ENCODE assay signal across 26 cellular contexts in genomic region chr6:117627533-117627932, GRCh38. TPM values are rescaled to one million over a fixed set of nuclear protein-coding genes. Genes with fewer than 3 reads are reported as not detected.
A peak's percentile ranks its signal among the peaks of the same experiment; 100 is the strongest.
DNase-seq lines count a peak whose midpoint lies in the region; ATAC-seq, FAIRE-seq and TF ChIP-seq lines count a peak whose summit lies in the region.
"Had no signal": no experiment of that assay in that cellular context is flagged by ENCODE, and none has a peak within 500 bp of the region (broad histone marks: within the 10 kb centered on the region; RNA-seq: fewer than 3 reads in every experiment).

No MANE protein-coding gene starts in this region.

- H3K27me3 ChIP-seq in endodermal cell (ENCODE audit: control insufficient read depth, insufficient read depth, low read length, poor library complexity, severe bottlenecking) (no peaks in the 10 kb centered on the region), body of pancreas (no peaks in the 10 kb centered on the region)
- H3K27me3 ChIP-seq: BE2C, BLaER1 had no signal

- H3K36me3 ChIP-seq in HEK293 (ENCODE audit: control insufficient read depth in 2 of 2, insufficient read depth in 1 of 2, low read length in 2 of 2) (no peaks in the 10 kb centered on the region), OCI-LY7 (ENCODE audit: insufficient read depth, low read length) (no peaks in the 10 kb centered on the region), endodermal cell (ENCODE audit: control insufficient read depth, insufficient read depth, low read length) (peaks cover 3% of the 10 kb centered on the region), body of pancreas (replicated peaks in 1 of 2; ENCODE audit: insufficient read depth in 1 of 2, low read depth in 2 of 2) (no peaks in the 10 kb centered on the region)
- H3K36me3 ChIP-seq: BE2C, BLaER1 had no signal

- H2AFZ ChIP-seq in OCI-LY7 (ENCODE audit: low read length): no peak overlapping the region

- no peak for TF ChIP-seq POLR2A in body of pancreas (IDR thresholded peaks at IDR 0.05)

- POLR2A ChIA-PET in HEK293 (lab: Yijun Ruan, JAX): no interaction called here
- POLR2A ChIA-PET in OCI-LY7 (lab: Charles Lee): no interaction called here

- H3K9me2 ChIP-seq in OCI-LY7 (ENCODE audit: insufficient read depth, low read length): no peaks in the 10 kb centered on the region; the same call in 1 of the 2 replicates

- H3K27ac ChIP-seq in HEK293 (ENCODE audit: extremely low read depth, low read depth, low read length) (no peak overlapping the region), OCI-LY7 (ENCODE audit: low read depth, low read length, poor library complexity, severe bottlenecking) (no peak overlapping the region), endodermal cell (ENCODE audit: low read depth, low read length) (no peak overlapping the region), body of pancreas (no peak overlapping the region)
- H3K27ac ChIP-seq: BLaER1 had no signal

- no peaks in the 10 kb centered on the region for H3K9me3 ChIP-seq in HEK293 (ENCODE audit: control insufficient read depth, insufficient read depth, low read depth, low read length)
- H3K9me3 ChIP-seq in OCI-LY7 (ENCODE audit: low read length): peaks cover 44% of the 10 kb centered on the region
- H3K9me3 ChIP-seq in endodermal cell (ENCODE audit: control insufficient read depth, low read length): peaks cover 85% of the 10 kb centered on the region
- no peaks in the 10 kb centered on the region for H3K9me3 ChIP-seq in body of pancreas

- H3K4me3 ChIP-seq in HEK293 (ENCODE audit: low read depth, low read length): no peak overlapping the region
- no peak overlapping the region for H3K4me3 ChIP-seq in OCI-LY7 (ENCODE audit: low read depth, low read length, poor library complexity, severe bottlenecking)
- peak overlapping the region; percentile 57 for H3K4me3 ChIP-seq in endodermal cell (ENCODE audit: low read length)
- no peak overlapping the region for H3K4me3 ChIP-seq in body of pancreas
- H3K4me3 ChIP-seq: BLaER1, GM12878 had no signal

- no peak overlapping the region for H3K9ac ChIP-seq in endodermal cell (ENCODE audit: extremely low read depth, low read length, poor library complexity, severe bottlenecking)
- H3K9ac ChIP-seq: BLaER1 had no signal

- TF ChIP-seq CTCF in HEK293 (tag by site-specific recombination; IDR thresholded peaks at IDR 0.05) (no peak), OCI-LY7 (conservative IDR thresholded peaks at IDR 0.05; ENCODE audit: low read length) (no peak), endodermal cell (conservative IDR thresholded peaks at IDR 0.05) (no peak), body of pancreas (IDR thresholded peaks at IDR 0.05) (no peak)

- BruUV-seq in OCI-LY7 (replicated peaks; lab: Mats Ljungman, UMichigan): no TSS peak

- peaks cover 21% of the 10 kb centered on the region for H3K36me3 Mint-ChIP-seq in endodermal cell (ENCODE audit: low read depth)
- H3K36me3 Mint-ChIP-seq: CD14-positive monocyte; CD4-positive, alpha-beta memory T cell; CD4-positive, CD25-positive, alpha-beta regulatory T cell had no signal

- H3K79me2 ChIP-seq in OCI-LY7 (ENCODE audit: insufficient read depth, low read depth, low read length): no peaks in the 10 kb centered on the region

- no peaks in the 10 kb centered on the region for H4K20me1 ChIP-seq in OCI-LY7 (ENCODE audit: insufficient read depth, low read length)
- H4K20me1 ChIP-seq: BLaER1 had no signal

- no peaks in the 10 kb centered on the region for H3K4me1 ChIP-seq in HEK293 (ENCODE audit: control insufficient read depth, insufficient read depth, low read length)
- no peaks in the 10 kb centered on the region for H3K4me1 ChIP-seq in OCI-LY7 (ENCODE audit: insufficient read depth, low read length, poor library complexity, severe bottlenecking)
- no peaks in the 10 kb centered on the region for H3K4me1 ChIP-seq in endodermal cell (ENCODE audit: control insufficient read depth, insufficient read depth, low read length)
- H3K4me1 ChIP-seq in body of pancreas: no peaks in the 10 kb centered on the region
- H3K4me1 ChIP-seq: BE2C, BLaER1 had no signal

- no peak overlapping the region for H3K27ac Mint-ChIP-seq in endodermal cell
- H3K27ac Mint-ChIP-seq: CD14-positive monocyte; CD4-positive, alpha-beta memory T cell; CD4-positive, CD25-positive, alpha-beta regulatory T cell had no signal

- H3K9me3 Mint-ChIP-seq in endodermal cell: peaks cover 78% of the 10 kb centered on the region

- H3K4me1 Mint-ChIP-seq in endodermal cell: no peaks in the 10 kb centered on the region
- H3K4me1 Mint-ChIP-seq: CD14-positive monocyte; CD4-positive, alpha-beta memory T cell; CD8-positive, alpha-beta memory T cell had no signal

- DNase-seq in GM18507 (ENCODE audit: extremely low spot score, insufficient read length, low read depth) (no peak), OCI-LY7 (ENCODE audit: low spot score) (peak; percentile 7), endodermal cell (no peak), body of pancreas (no peak)
- DNase-seq: 8988T; ACHN; BE2C; C1 segment of cervical spinal cord; CD4-positive, alpha-beta memory T cell; CD4-positive, CD25-positive, alpha-beta regulatory T cell; CD8-positive, alpha-beta memory T cell; COR-L47; DMS 273 treated with DMSO at 0.1 percent for 48 hours; DMS153; DMS79; DND-41; EL; GDM1 had no signal

- H3K27me3 Mint-ChIP-seq in endodermal cell (ENCODE audit: insufficient read depth): no peaks in the 10 kb centered on the region

- peak; percentile 24 for FAIRE-seq in GM18507 (lab: Jason Lieb, UNC)
- FAIRE-seq: GM12878, GM12892 had no signal

- CTCF ChIA-PET in HEK293 (lab: Yijun Ruan, JAX) (no interaction called here), OCI-LY7 (lab: Charles Lee; ENCODE audit: unreplicated experiment) (no interaction called here)

- H3K4me2 ChIP-seq in OCI-LY7 (ENCODE audit: low read length): no peak overlapping the region
- H3K4me2 ChIP-seq: BLaER1 had no signal

- intact Hi-C loops in OCI-LY7 (cut with micrococcal nuclease; ENCODE audit: unreplicated experiment): no loop called here
- intact Hi-C loops in body of pancreas (cut with DNase I): no loop called here

- no peak overlapping the region for H3K4me3 Mint-ChIP-seq in endodermal cell
- H3K4me3 Mint-ChIP-seq: CD14-positive monocyte; CD4-positive, alpha-beta memory T cell; CD4-positive, CD25-positive, alpha-beta regulatory T cell; CD8-positive, alpha-beta memory T cell had no signal

- ATAC-seq in HG03520 (IDR thresholded peaks at IDR 0.05; ENCODE audit: unreplicated experiment) (no peak), GM21381 (IDR thresholded peaks at IDR 0.05; ENCODE audit: unreplicated experiment) (no peak), body of pancreas (no peak), HG02981 (IDR thresholded peaks at IDR 0.05; ENCODE audit: unreplicated experiment) (no peak)
- ATAC-seq: GM12878 had no signal

TF ChIP-seq in HEK293, 187 proteins besides CTCF, POLR2A, EP300 and RAD21:
- TF ChIP-seq PBX3 (CRISPR knock-in tag; IDR thresholded peaks at IDR 0.05) (no peak), SETDB1 (IDR thresholded peaks at IDR 0.05; ENCODE audit: insufficient read length, low read length) (peak; percentile 92)

RNA-seq across cellular contexts. Expression of gene GOPC, which starts 25.2 kb away (rescaled TPM):
- 20.1 and 21.0 TPM in 2 replicates for total RNA-seq in OCI-LY7 (2014; rRNA removed; shearing (Covaris generic))
- 29.1 and 30.1 TPM in 2 replicates for total RNA-seq in OCI-LY7 (2022)
- total RNA-seq in endodermal cell: 10 to 100 TPM; 28.4 to 30.3 TPM
- polyA plus RNA-seq in endodermal cell (2013, experiment 1 of 2): 23.3 TPM
- polyA plus RNA-seq in endodermal cell (2013, experiment 2 of 2): 22.4 TPM
- total RNA-seq in body of pancreas: 10 to 100 TPM in 1 of 2 donors, 1 to 10 TPM in 1; 7.9 to 16.6 TPM

RNA-seq across cellular contexts. Expression of gene NUS1, which starts 47.7 kb away (rescaled TPM):
- total RNA-seq in OCI-LY7 (2014; rRNA removed; shearing (Covaris generic)): 8.9 and 9.8 TPM in 2 replicates
- 34.0 and 35.7 TPM in 2 replicates for total RNA-seq in OCI-LY7 (2022)
- total RNA-seq in endodermal cell: 10 to 100 TPM; 45.7 to 65.1 TPM
- polyA plus RNA-seq in endodermal cell (2013, experiment 1 of 2): 39.5 TPM
- 38.2 TPM for polyA plus RNA-seq in endodermal cell (2013, experiment 2 of 2)
- total RNA-seq in body of pancreas: 10 to 100 TPM; 17.6 to 17.8 TPM
